Comparison of ENCODE assay signal across 17 cellular contexts in the genomic region with DNA sequence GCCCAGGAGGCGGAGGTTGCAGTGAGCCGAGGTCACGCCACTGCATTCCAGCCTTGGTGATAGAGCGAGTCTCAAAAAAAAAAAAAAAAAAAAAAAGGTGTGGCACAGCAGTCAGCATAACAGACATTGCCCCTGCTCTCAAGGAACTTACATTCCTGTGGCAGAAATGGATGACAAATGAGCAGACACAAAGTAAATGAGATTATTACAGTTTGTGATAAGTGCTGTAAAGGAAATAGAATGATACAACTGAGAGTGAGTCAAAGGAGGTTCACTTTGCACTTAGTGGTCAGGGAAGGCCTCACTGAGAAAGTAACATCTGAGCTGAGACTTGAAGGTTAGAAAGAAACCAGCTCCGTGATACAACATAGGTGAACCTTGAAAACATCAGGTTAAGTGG. TPM values are rescaled to one million over a fixed set of nuclear protein-coding genes. Genes with fewer than 3 reads are reported as not detected.
DNase-seq lines count a peak whose midpoint lies in the region; ATAC-seq, FAIRE-seq and TF ChIP-seq lines count a peak whose summit lies in the region.
"Had no signal": no experiment of that assay in that cellular context is flagged by ENCODE, and none has a peak within 500 bp of the region (broad histone marks: within the 10 kb centered on the region; RNA-seq: fewer than 3 reads in every experiment).

No MANE protein-coding gene starts in this region.

- H3K9me3 ChIP-seq in astrocyte (ENCODE audit: insufficient read depth, low read depth, low read length) (no peaks in the 10 kb centered on the region), H9 (ENCODE audit: control insufficient read depth, low read depth, low read length) (no peaks in the 10 kb centered on the region)
- H3K9me3 ChIP-seq: HAP-1, testis had no signal

- no peak overlapping the region for H3K4ac ChIP-seq in H9 (ENCODE audit: low read depth, low read length)

- peaks cover 41% of the 10 kb centered on the region for H3K4me1 Mint-ChIP-seq in activated CD4-positive, alpha-beta T cell treated with anti-CD3 and anti-CD28 coated beads, Interleukin-2, amount 10 ng/mL, durations not matched to agents 7 days and 5 days
- H3K4me1 Mint-ChIP-seq in astrocyte (ENCODE audit: low read depth, unreplicated experiment) (no peaks in the 10 kb centered on the region), H9 (no peaks in the 10 kb centered on the region)
- H3K4me1 Mint-ChIP-seq in natural killer cell treated with Interleukin-12 subunit alpha and Interleukin-12 subunit beta and Interleukin-15 and Interleukin-18, amount 100 ng/mL, for 72 hours (ENCODE audit: low read depth in 2 of 2) = peaks cover 57 to 64% of the 10 kb centered on the region in 2 donors

- peak overlapping the region; percentile 100 for H3K4me3 Mint-ChIP-seq in activated CD4-positive, alpha-beta T cell treated with anti-CD3 and anti-CD28 coated beads, Interleukin-2, amount 10 ng/mL, durations not matched to agents 7 days and 5 days
- H3K4me3 Mint-ChIP-seq in astrocyte (ENCODE audit: unreplicated experiment) (no peak overlapping the region), H9 (no peak overlapping the region)
- peak overlapping the region; percentile 97 for H3K4me3 Mint-ChIP-seq in natural killer cell treated with Interleukin-12 subunit alpha and Interleukin-12 subunit beta and Interleukin-15 and Interleukin-18, amount 100 ng/mL, for 72 hours

- peaks cover 66% of the 10 kb centered on the region for H3K36me3 Mint-ChIP-seq in activated CD4-positive, alpha-beta T cell treated with anti-CD3 and anti-CD28 coated beads, Interleukin-2, amount 10 ng/mL, durations not matched to agents 7 days and 5 days (ENCODE audit: low read depth)
- H3K36me3 Mint-ChIP-seq in astrocyte (ENCODE audit: low read depth, unreplicated experiment) (peaks cover 53% of the 10 kb centered on the region), H9 (ENCODE audit: insufficient read depth in 1 of 3, low read depth in 3 of 3) (peaks cover 33 to 78% (median 77%) of the 10 kb centered on the region in 3 experiments; a peak in 6 of 7 replicates)
- peaks cover 38% of the 10 kb centered on the region for H3K36me3 Mint-ChIP-seq in natural killer cell treated with Interleukin-12 subunit alpha and Interleukin-12 subunit beta and Interleukin-15 and Interleukin-18, amount 100 ng/mL, for 72 hours

- no peaks in the 10 kb centered on the region for H3K27me3 Mint-ChIP-seq in activated CD4-positive, alpha-beta T cell treated with anti-CD3 and anti-CD28 coated beads, Interleukin-2, amount 10 ng/mL, durations not matched to agents 7 days and 5 days
- no peaks in the 10 kb centered on the region for H3K27me3 Mint-ChIP-seq in astrocyte (ENCODE audit: low read depth, unreplicated experiment)
- H3K27me3 Mint-ChIP-seq in natural killer cell treated with Interleukin-12 subunit alpha and Interleukin-12 subunit beta and Interleukin-15 and Interleukin-18, amount 100 ng/mL, for 72 hours = no peaks in the 10 kb centered on the region
- H3K27me3 Mint-ChIP-seq in H9 (ENCODE audit: low read depth) = no peaks in the 10 kb centered on the region

- no peak for DNase-seq in activated CD4-positive, alpha-beta T cell treated with anti-CD3 and anti-CD28 coated beads, Interleukin-2, amount 10 ng/mL, durations not matched to agents 7 days and 5 days
- DNase-seq in activated CD4-positive, alpha-beta T cell treated with anti-CD3 and anti-CD28 coated beads for 4 hours = no peak
- peak; percentile 12 for DNase-seq in NCI-H226
- DNase-seq in astrocyte (ENCODE audit: low read depth) = peak; percentile 61
- DNase-seq in natural killer cell treated with Interleukin-12 subunit alpha and Interleukin-12 subunit beta and Interleukin-15 and Interleukin-18, amount 100 ng/mL, for 72 hours (ENCODE audit: low spot score) = no peak
- DNase-seq in NCI-H2196 treated with DMSO at 0.1 percent for 48 hours (lab: John Stamatoyannopoulos, UW; ENCODE audit: unreplicated experiment) = no peak
- DNase-seq in H9 = no peak
- DNase-seq in AG08396 (ENCODE audit: low spot score) = no peak
- DNase-seq: mesenchymal stem cell, NCI-H187 treated with DMSO at 0.1 percent for 48 hours, NCI-H82, SHP77, testis had no signal

- H3K23me2 ChIP-seq in H9 (ENCODE audit: insufficient read length, low read depth, low read length, poor library complexity, severe bottlenecking) = no peaks in the 10 kb centered on the region

- no peak overlapping the region for H3T11ph ChIP-seq in H9 (ENCODE audit: low read length)

- H3K4me2 ChIP-seq in astrocyte (ENCODE audit: low read length) (no peak overlapping the region), H9 (ENCODE audit: insufficient read depth, insufficient read length, low read length) (no peak overlapping the region)

- no peak overlapping the region for H2BK20ac ChIP-seq in H9 (ENCODE audit: low read depth, low read length, poor library complexity, severe bottlenecking)

- peaks cover 50% of the 10 kb centered on the region for H3K36me3 ChIP-seq in astrocyte (ENCODE audit: insufficient read depth, low read length)

- TF ChIP-seq CTCF in astrocyte (IDR thresholded peaks at IDR 0.05; ENCODE audit: insufficient read depth, low read depth, low read length) (no peak), H9 (conservative IDR thresholded peaks at IDR 0.05) (no peak)

- peaks cover 5% of the 10 kb centered on the region for H4K20me1 ChIP-seq in astrocyte (ENCODE audit: insufficient read depth, low read length)
- H4K20me1 ChIP-seq in H9 (ENCODE audit: control insufficient read depth, insufficient read depth, insufficient read length) = no peaks in the 10 kb centered on the region

- H3K4me3 ChIP-seq in astrocyte (ENCODE audit: insufficient read depth, low read depth, low read length) = no peak overlapping the region
- H3K4me3 ChIP-seq: HAP-1, testis had no signal

- H3K18ac ChIP-seq in H9 (ENCODE audit: insufficient read length, low read depth, low read length) = no peak overlapping the region

- no peak overlapping the region for H2BK15ac ChIP-seq in H9 (ENCODE audit: low read depth, low read length)

- no peaks in the 10 kb centered on the region for H3K79me1 ChIP-seq in H9 (ENCODE audit: insufficient read depth, low read depth, low read length, poor library complexity, severe bottlenecking)

- no peak overlapping the region for H2BK5ac ChIP-seq in H9 (ENCODE audit: insufficient read length, low read length)

- no peaks in the 10 kb centered on the region for H3K9me3 Mint-ChIP-seq in activated CD4-positive, alpha-beta T cell treated with anti-CD3 and anti-CD28 coated beads, Interleukin-2, amount 10 ng/mL, durations not matched to agents 7 days and 5 days
- H3K9me3 Mint-ChIP-seq in astrocyte (ENCODE audit: unreplicated experiment) = no peaks in the 10 kb centered on the region
- H3K9me3 Mint-ChIP-seq in natural killer cell treated with Interleukin-12 subunit alpha and Interleukin-12 subunit beta and Interleukin-15 and Interleukin-18, amount 100 ng/mL, for 72 hours = no peaks in the 10 kb centered on the region
- no peaks in the 10 kb centered on the region for H3K9me3 Mint-ChIP-seq in H9

- H2BK120ac ChIP-seq in H9 (ENCODE audit: low read depth, low read length, poor library complexity, severe bottlenecking) = no peak overlapping the region

- no peak overlapping the region for H2AFZ ChIP-seq in astrocyte (ENCODE audit: low read depth, low read length)
- H2AFZ ChIP-seq in H9 (ENCODE audit: low read length) = no peak overlapping the region
- H2AFZ ChIP-seq: parathyroid adenoma had no signal

- no peak overlapping the region for H3K27ac ChIP-seq in astrocyte (ENCODE audit: low read depth, low read length)
- no peak overlapping the region for H3K27ac ChIP-seq in H9 (ENCODE audit: insufficient read length, low read depth, low read length)
- H3K27ac ChIP-seq: parathyroid adenoma, testis had no signal

- H3K56ac ChIP-seq in H9 (ENCODE audit: insufficient read length, low read depth, low read length) = no peak overlapping the region

- CTCF ChIA-PET in activated CD4-positive, alpha-beta T cell treated with anti-CD3 and anti-CD28 coated beads, Interleukin-2, amount 10 ng/mL, durations not matched to agents 7 days and 5 days (lab: Charles Lee) = interaction anchor here (0.8 to 3.1 kb wide), 5 partner anchors 9 to 462 kb away, joined by 4 to 9 read pairs (median 6); no protein-coding TSS in a partner anchor

- no peak overlapping the region for H3K23ac ChIP-seq in H9 (ENCODE audit: insufficient read length, low read depth, low read length)

- no peak for FAIRE-seq in astrocyte (lab: Jason Lieb, UNC)
- FAIRE-seq: A204.1, D721Med had no signal

- POLR2A ChIA-PET in activated CD4-positive, alpha-beta T cell treated with anti-CD3 and anti-CD28 coated beads, Interleukin-2, amount 10 ng/mL, durations not matched to agents 7 days and 5 days (lab: Charles Lee) = interaction anchor here (0.6 kb wide), 1 partner anchor 239 kb away, joined by 4 read pairs; no protein-coding TSS in a partner anchor

- H3K9ac ChIP-seq in astrocyte (ENCODE audit: low read length) (no peak overlapping the region), H9 (ENCODE audit: extremely low read depth, insufficient read length, low read length) (no peak overlapping the region)
- H3K9ac ChIP-seq: parathyroid adenoma had no signal

- peak overlapping the region; percentile 100 for H3K27ac Mint-ChIP-seq in activated CD4-positive, alpha-beta T cell treated with anti-CD3 and anti-CD28 coated beads, Interleukin-2, amount 10 ng/mL, durations not matched to agents 7 days and 5 days
- H3K27ac Mint-ChIP-seq in astrocyte (ENCODE audit: unreplicated experiment) = no peak overlapping the region
- peak overlapping the region; percentile 97 to 100 for H3K27ac Mint-ChIP-seq in natural killer cell treated with Interleukin-12 subunit alpha and Interleukin-12 subunit beta and Interleukin-15 and Interleukin-18, amount 100 ng/mL, for 72 hours
- no peak overlapping the region for H3K27ac Mint-ChIP-seq in H9

- WGBS in H9 (ENCODE audit: extremely low coverage, insufficient read length, low lambda C conversion rate) = no CpG with 5 or more reads among the region's 5 CpGs

- H2BK12ac ChIP-seq in H9 (ENCODE audit: insufficient read length, low read depth, low read length) = no peak overlapping the region

- peak; percentile 37 to 51 for ATAC-seq in natural killer cell treated with Interleukin-12 subunit alpha and Interleukin-12 subunit beta and Interleukin-15 and Interleukin-18, amount 100 ng/mL, for 72 hours

- H3K27me3 ChIP-seq in astrocyte (ENCODE audit: insufficient read depth, low read length) (no peaks in the 10 kb centered on the region), H9 (ENCODE audit: insufficient read depth, low read length) (no peaks in the 10 kb centered on the region)
- H3K27me3 ChIP-seq: testis had no signal

- no peak overlapping the region for H3K14ac ChIP-seq in H9 (ENCODE audit: insufficient read depth, low read length)

- H4K5ac ChIP-seq in H9 (ENCODE audit: insufficient read length, low read depth, low read length) = no peak overlapping the region

- no peaks in the 10 kb centered on the region for H3K79me2 ChIP-seq in astrocyte (ENCODE audit: insufficient read depth, low read length)
- no peaks in the 10 kb centered on the region for H3K79me2 ChIP-seq in H9 (ENCODE audit: insufficient read depth, low read length)
- H3K79me2 ChIP-seq: parathyroid adenoma had no signal

- H4K8ac ChIP-seq in H9 (replicated peaks; ENCODE audit: insufficient read length, low read depth, low read length) = no peak overlapping the region

- H2AK5ac ChIP-seq in H9 (ENCODE audit: insufficient read length, low read length) = no peak overlapping the region

- H3K4me1 ChIP-seq in astrocyte (ENCODE audit: insufficient read depth, low read length) = no peaks in the 10 kb centered on the region
- no peaks in the 10 kb centered on the region for H3K4me1 ChIP-seq in H9 (ENCODE audit: insufficient read depth, low read length)
- H3K4me1 ChIP-seq: HAP-1, parathyroid adenoma had no signal

- H4K91ac ChIP-seq in H9 (ENCODE audit: insufficient read length, low read depth, low read length) = no peak overlapping the region

RNA-seq across cellular contexts. Expression of gene CEP250, which starts 36.4 kb away (rescaled TPM):
- 10 to 100 TPM; 56.8 to 75.4 TPM for total RNA-seq in activated CD4-positive, alpha-beta T cell treated with anti-CD3 and anti-CD28 coated beads, Interleukin-2, amount 10 ng/mL, durations not matched to agents 7 days and 5 days
- total RNA-seq in astrocyte (81.2 and 107 TPM in 2 replicates), H9 (2021) (29.8 and 33.9 TPM in 2 replicates)
- total RNA-seq in natural killer cell treated with Interleukin-12 subunit alpha and Interleukin-12 subunit beta and Interleukin-15 and Interleukin-18, amount 100 ng/mL, for 72 hours = 10 to 100 TPM; 67.5 to 90.0 TPM

RNA-seq across cellular contexts. Expression of gene C20orf173, which starts 37.6 kb away (rescaled TPM):
- not detected for total RNA-seq in activated CD4-positive, alpha-beta T cell treated with anti-CD3 and anti-CD28 coated beads, Interleukin-2, amount 10 ng/mL, durations not matched to agents 7 days and 5 days
- not detected in 2 replicates for total RNA-seq in astrocyte
- not detected for total RNA-seq in natural killer cell treated with Interleukin-12 subunit alpha and Interleukin-12 subunit beta and Interleukin-15 and Interleukin-18, amount 100 ng/mL, for 72 hours
- total RNA-seq in H9 (2021) = not detected in 2 replicates

RNA-seq across cellular contexts. Expression of gene ERGIC3, which starts 50.1 kb away (rescaled TPM):
- 100 to 1,000 TPM; 152 to 165 TPM for total RNA-seq in activated CD4-positive, alpha-beta T cell treated with anti-CD3 and anti-CD28 coated beads, Interleukin-2, amount 10 ng/mL, durations not matched to agents 7 days and 5 days
- 198 and 205 TPM in 2 replicates for total RNA-seq in astrocyte
- 100 to 1,000 TPM; 129 to 164 TPM for total RNA-seq in natural killer cell treated with Interleukin-12 subunit alpha and Interleukin-12 subunit beta and Interleukin-15 and Interleukin-18, amount 100 ng/mL, for 72 hours
- 187 and 188 TPM in 2 replicates for total RNA-seq in H9 (2021)

RNA-seq across cellular contexts. Expression of gene GDF5, which starts 53.8 kb away (rescaled TPM):
- total RNA-seq in activated CD4-positive, alpha-beta T cell treated with anti-CD3 and anti-CD28 coated beads, Interleukin-2, amount 10 ng/mL, durations not matched to agents 7 days and 5 days = not detected
- 12.6 and 15.9 TPM in 2 replicates for total RNA-seq in astrocyte
- not detected for total RNA-seq in natural killer cell treated with Interleukin-12 subunit alpha and Interleukin-12 subunit beta and Interleukin-15 and Interleukin-18, amount 100 ng/mL, for 72 hours
- not detected in 2 replicates for total RNA-seq in H9 (2021)

Comparison
In these comparisons a context has a peak if more than half of its experiments do, and no peak if none do; other contexts are left out.
1. DNase-seq: peak in NCI-H226 (single experiment) and astrocyte (single experiment); none in activated CD4-positive, alpha-beta T cell treated with anti-CD3 and anti-CD28 coated beads, Interleukin-2, amount 10 ng/mL, durations not matched to agents 7 days and 5 days (single experiment), activated CD4-positive, alpha-beta T cell treated with anti-CD3 and anti-CD28 coated beads for 4 hours (0 of 2), natural killer cell treated with Interleukin-12 subunit alpha and Interleukin-12 subunit beta and Interleukin-15 and Interleukin-18, amount 100 ng/mL, for 72 hours (single experiment), NCI-H2196 treated with DMSO at 0.1 percent for 48 hours (single experiment), H9 (single experiment) and AG08396 (single experiment).
2. H3K27ac Mint-ChIP-seq: peak in activated CD4-positive, alpha-beta T cell treated with anti-CD3 and anti-CD28 coated beads, Interleukin-2, amount 10 ng/mL, durations not matched to agents 7 days and 5 days (single experiment) and natural killer cell treated with Interleukin-12 subunit alpha and Interleukin-12 subunit beta and Interleukin-15 and Interleukin-18, amount 100 ng/mL, for 72 hours (2 of 2); none in astrocyte (single experiment) and H9 (0 of 3).
3. H3K4me3 Mint-ChIP-seq: peak in activated CD4-positive, alpha-beta T cell treated with anti-CD3 and anti-CD28 coated beads, Interleukin-2, amount 10 ng/mL, durations not matched to agents 7 days and 5 days (single experiment) and natural killer cell treated with Interleukin-12 subunit alpha and Interleukin-12 subunit beta and Interleukin-15 and Interleukin-18, amount 100 ng/mL, for 72 hours (single experiment); none in astrocyte (single experiment) and H9 (0 of 2).